Comparison of ENCODE assay signal across 28 cellular contexts in genomic region chr10:25024528-25024927, GRCh38. TPM values are rescaled to one million over a fixed set of nuclear protein-coding genes. Genes with fewer than 3 reads are reported as not detected.
"Had no signal": no experiment of that assay in that cellular context is flagged by ENCODE, and none has a peak within 500 bp of the region (broad histone marks: within the 10 kb centered on the region; RNA-seq: fewer than 3 reads in every experiment).

No MANE protein-coding gene starts in this region.

- H3K36me3 ChIP-seq: esophagus squamous epithelium, gastroesophageal sphincter, stomach, suprapubic skin, transverse colon, WERI-Rb-1 had no signal

- H3K79me2 ChIP-seq: hepatocyte, parathyroid adenoma had no signal

- H3K27me3 ChIP-seq: esophagus squamous epithelium, gastroesophageal sphincter, hepatocyte, stomach, suprapubic skin, transverse colon had no signal

- ATAC-seq: activated CD4-positive, CD25-positive, alpha-beta regulatory T cell treated with anti-CD3 and anti-CD28 coated beads, Interleukin-2, amount 50 U/mL, for 24 hours; gastroesophageal sphincter; naive thymus-derived CD8-positive, alpha-beta T cell; psoas muscle; stimulated activated naive B cell treated with anti-CD40 and anti-IgM and Interleukin-4, amounts not matched to agents 10 μg/mL and 1 μg/mL and 100 μg/mL, for 72 hours had no signal

- H3K4me3 ChIP-seq: esophagus squamous epithelium, gastroesophageal sphincter, hepatocyte, psoas muscle, smooth muscle cell, stomach, suprapubic skin, transverse colon had no signal

- H3K9me3 ChIP-seq: esophagus squamous epithelium, gastroesophageal sphincter, psoas muscle, stomach, suprapubic skin, transverse colon had no signal

- H3K4me1 ChIP-seq: esophagus squamous epithelium, gastroesophageal sphincter, parathyroid adenoma, psoas muscle, transverse colon had no signal

- H3K9ac ChIP-seq: parathyroid adenoma had no signal

- H2AFZ ChIP-seq: hepatocyte, parathyroid adenoma had no signal

- H3K4me2 ChIP-seq: hepatocyte, smooth muscle cell had no signal

- DNase-seq: activated CD4-positive, alpha-beta T cell treated with anti-CD3 and anti-CD28 coated beads for 48 hours; activated CD4-positive, alpha-beta T cell treated with anti-CD3 and anti-CD28 coated beads, Interleukin-2, amount 50 U/mL, for 48 hours; activated CD8-positive, alpha-beta memory T cell treated with anti-CD3 and anti-CD28 coated beads for 24 hours; activated effector memory CD4-positive, alpha-beta T cell treated with Interleukin-2 at 50 U/mL for 16 hours; activated naive CD4-positive, alpha-beta T cell treated with anti-CD3 and anti-CD28 coated beads, Interleukin-2, amount 10 ng/mL, durations not matched to agents 7 days and 5 days; activated naive CD8-positive, alpha-beta T cell treated with anti-CD3 and anti-CD28 coated beads, Interleukin-2, amount 10 ng/mL, durations not matched to agents 7 days and 5 days; amniotic stem cell; central memory CD4-positive, alpha-beta T cell; effector CD8-positive, alpha-beta T cell; esophagus squamous epithelium; islet precursor cell; naive thymus-derived CD8-positive, alpha-beta T cell; nucleus accumbens; psoas muscle; stimulated activated CD4-positive, alpha-beta T cell treated with anti-CD3 and anti-CD28 coated beads, Interleukin-15, amount 100 ng/mL, for 24 hours; stimulated activated CD4-positive, alpha-beta T cell treated with anti-CD3 and anti-CD28 coated beads, Interleukin-2, amount 100 ng/mL, for 24 hours; stimulated activated naive B cell treated with anti-CD40 and anti-IgM and Interleukin-4, amounts not matched to agents 10 μg/mL and 1 μg/mL and 100 μg/mL, for 72 hours; stomach; T1000; transverse colon; WERI-Rb-1 had no signal

- H3K27ac ChIP-seq: epithelial cell of prostate, esophagus squamous epithelium, gastroesophageal sphincter, hepatocyte, parathyroid adenoma, psoas muscle, stomach, suprapubic skin, transverse colon, WERI-Rb-1 had no signal

RNA-seq across cellular contexts. Expression of gene ENKUR, which starts 8.6 kb away (rescaled TPM):
- total RNA-seq: activated naive CD8-positive, alpha-beta T cell treated with anti-CD3 and anti-CD28 coated beads, Interleukin-2, amount 10 ng/mL, durations not matched to agents 7 days and 5 days; naive thymus-derived CD8-positive, alpha-beta T cell; psoas muscle; suprapubic skin had no signal
- polyA plus RNA-seq: naive thymus-derived CD8-positive, alpha-beta T cell; smooth muscle cell had no signal
